12 cellular contexts compared by ENCODE assay signal in the genomic region with DNA sequence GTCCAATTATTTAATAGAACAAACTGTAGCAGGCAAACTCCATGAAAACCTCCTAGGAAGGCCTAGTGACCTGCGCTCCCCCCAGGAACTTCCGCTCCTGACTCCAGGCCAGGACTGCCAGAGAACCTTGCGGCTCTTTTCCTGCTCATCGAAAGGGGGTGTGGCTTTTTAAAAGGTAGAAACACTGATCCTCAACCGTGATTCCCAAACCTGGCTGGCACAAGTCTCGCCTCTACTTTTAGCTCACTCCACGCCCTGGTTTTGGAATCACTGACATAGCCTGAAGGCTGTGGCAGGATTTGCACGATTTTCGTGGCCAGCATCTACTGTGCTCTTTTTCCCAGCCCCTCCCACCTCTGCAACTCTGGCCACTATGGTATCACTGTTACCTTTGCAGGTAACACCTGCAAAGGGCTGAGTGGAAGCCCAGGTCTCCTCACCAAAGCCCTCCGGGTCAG. TPM values are rescaled to one million over a fixed set of nuclear protein-coding genes. Genes with fewer than 3 reads are reported as not detected.
DNase-seq lines count a peak whose midpoint lies in the region; ATAC-seq and TF ChIP-seq lines count a peak whose summit lies in the region.
"Had no signal": no experiment of that assay in that cellular context is flagged by ENCODE, and none has a peak within 500 bp of the region (broad histone marks: within the 10 kb centered on the region; RNA-seq: fewer than 3 reads in every experiment).

No MANE protein-coding gene starts in this region.

- no peaks in the 10 kb centered on the region for H3K27me3 Mint-ChIP-seq in type B pancreatic cell
- H3K27me3 Mint-ChIP-seq: activated naive CD8-positive, alpha-beta T cell treated with anti-CD3 and anti-CD28 coated beads, Interleukin-2, amount 50 U/mL, for 24 hours had no signal

- H3K9me3 Mint-ChIP-seq in type B pancreatic cell: no peaks in the 10 kb centered on the region
- H3K9me3 Mint-ChIP-seq: activated naive CD8-positive, alpha-beta T cell treated with anti-CD3 and anti-CD28 coated beads, Interleukin-2, amount 50 U/mL, for 24 hours; natural killer cell treated with Interleukin-12 subunit alpha and Interleukin-12 subunit beta and Interleukin-15 and Interleukin-18, amount 100 ng/mL, for 72 hours; T-cell had no signal

- H3K9ac ChIP-seq in mesenchymal stem cell (ENCODE audit: low read length): peak overlapping the region; percentile 96

- peak overlapping the region; percentile 75 for H3K4me3 Mint-ChIP-seq in type B pancreatic cell
- H3K4me3 Mint-ChIP-seq: activated naive CD8-positive, alpha-beta T cell treated with anti-CD3 and anti-CD28 coated beads, Interleukin-2, amount 50 U/mL, for 24 hours; natural killer cell treated with Interleukin-12 subunit alpha and Interleukin-12 subunit beta and Interleukin-15 and Interleukin-18, amount 100 ng/mL, for 72 hours; T-cell had no signal

- peaks cover 4% of the 10 kb centered on the region for H3K36me3 Mint-ChIP-seq in type B pancreatic cell
- H3K36me3 Mint-ChIP-seq: natural killer cell treated with Interleukin-12 subunit alpha and Interleukin-12 subunit beta and Interleukin-15 and Interleukin-18, amount 100 ng/mL, for 72 hours; T-cell had no signal

- H3K23ac ChIP-seq in mesenchymal stem cell (ENCODE audit: low read length in 2 of 2): peak overlapping the region in 1 of 2 experiments; percentile 20

- H3K27ac Mint-ChIP-seq in type B pancreatic cell: peak overlapping the region; percentile 98
- H3K27ac Mint-ChIP-seq: activated naive CD8-positive, alpha-beta T cell treated with anti-CD3 and anti-CD28 coated beads, Interleukin-2, amount 50 U/mL, for 24 hours; natural killer cell treated with Interleukin-12 subunit alpha and Interleukin-12 subunit beta and Interleukin-15 and Interleukin-18, amount 100 ng/mL, for 72 hours; T-cell had no signal

- H3K4me3 ChIP-seq in mesenchymal stem cell (ENCODE audit: insufficient read depth in 1 of 2, low read depth in 1 of 2, low read length in 2 of 2): no peak overlapping the region

- peaks cover under 1% of the 10 kb centered on the region for H3K79me1 ChIP-seq in mesenchymal stem cell (replicated peaks; ENCODE audit: low read length, poor library complexity, severe bottlenecking)

- H3K4me1 ChIP-seq in mesenchymal stem cell (ENCODE audit: control insufficient read depth, insufficient read depth, low read depth, low read length): peaks cover 20% of the 10 kb centered on the region

- H2AFZ ChIP-seq in mesenchymal stem cell (ENCODE audit: low read depth, low read length): peak overlapping the region; percentile 42

- no peaks in the 10 kb centered on the region for H3K27me3 ChIP-seq in mesenchymal stem cell (ENCODE audit: control insufficient read depth in 1 of 2, insufficient read depth in 1 of 2, low read length in 2 of 2)

- H3K4me2 ChIP-seq in mesenchymal stem cell (ENCODE audit: low read length, poor library complexity, severe bottlenecking): no peak overlapping the region

- DNase-seq in NCI-H2196 (lab: John Stamatoyannopoulos, UW; ENCODE audit: unreplicated experiment) (peak; percentile 6), NCI-H2196 treated with DMSO at 0.1 percent for 48 hours (lab: John Stamatoyannopoulos, UW; ENCODE audit: unreplicated experiment) (no peak), dermis blood vessel endothelial cell (peak; percentile 81), mesenchymal stem cell (no peak), type B pancreatic cell (ENCODE audit: extremely low spot score, unreplicated experiment) (no peak), H4 (ENCODE audit: low spot score) (no peak), NCI-H748 treated with DMSO at 0.1 percent for 48 hours (lab: John Stamatoyannopoulos, UW) (no peak)
- DNase-seq: activated naive CD8-positive, alpha-beta T cell treated with anti-CD3 and anti-CD28 coated beads, Interleukin-2, amount 50 U/mL, for 24 hours; substantia nigra; T-cell had no signal

- peak overlapping the region; percentile 29 for H4K8ac ChIP-seq in mesenchymal stem cell (ENCODE audit: low read length)

- peak overlapping the region; percentile 75 for H2BK5ac ChIP-seq in mesenchymal stem cell (ENCODE audit: low read depth, low read length, poor library complexity, severe bottlenecking)

- peaks cover 5 to 38% of the 10 kb centered on the region in 2 experiments for H3K36me3 ChIP-seq in mesenchymal stem cell (ENCODE audit: control insufficient read depth in 1 of 2, insufficient read depth in 2 of 2, low read depth in 1 of 2, low read length in 2 of 2)

- TF ChIP-seq CTCF in type B pancreatic cell (conservative IDR thresholded peaks at IDR 0.05): no peak

- peak overlapping the region; percentile 50 to 86 for H3K18ac ChIP-seq in mesenchymal stem cell (ENCODE audit: low read depth in 1 of 2, low read length in 2 of 2)

- whole genome bisulfite sequencing in mesenchymal stem cell: 39% methylated on average over 10 of the region's 10 CpGs

- ATAC-seq in GM18868 (IDR thresholded peaks at IDR 0.05; ENCODE audit: unreplicated experiment): no peak
- ATAC-seq: activated naive CD8-positive, alpha-beta T cell treated with anti-CD3 and anti-CD28 coated beads, Interleukin-2, amount 50 U/mL, for 24 hours; T-cell had no signal

- peak overlapping the region; percentile 97 for H2BK120ac ChIP-seq in mesenchymal stem cell (ENCODE audit: low read depth, low read length)

- peak overlapping the region; percentile 64 for H4K91ac ChIP-seq in mesenchymal stem cell (ENCODE audit: low read length)

- H2BK15ac ChIP-seq in mesenchymal stem cell (ENCODE audit: low read depth, poor library complexity, severe bottlenecking): peak overlapping the region; percentile 29

- peaks cover 79% of the 10 kb centered on the region for H3K4me1 Mint-ChIP-seq in type B pancreatic cell (ENCODE audit: unreplicated experiment)
- H3K4me1 Mint-ChIP-seq: activated naive CD8-positive, alpha-beta T cell treated with anti-CD3 and anti-CD28 coated beads, Interleukin-2, amount 50 U/mL, for 24 hours; T-cell had no signal

- peak overlapping the region in 1 of 2 experiments; percentile 9 for H3K14ac ChIP-seq in mesenchymal stem cell (ENCODE audit: low read length in 2 of 2)

- peak overlapping the region; percentile 1 to 99 for H3K4ac ChIP-seq in mesenchymal stem cell (ENCODE audit: low read depth in 1 of 2, low read length in 2 of 2)

- peak overlapping the region; percentile 100 for H3K27ac ChIP-seq in mesenchymal stem cell (ENCODE audit: low read length, poor library complexity, severe bottlenecking)

- no peaks in the 10 kb centered on the region for H3K9me3 ChIP-seq in mesenchymal stem cell (ENCODE audit: control insufficient read depth, low read length)

- H2BK12ac ChIP-seq in mesenchymal stem cell (ENCODE audit: low read length in 2 of 2): peak overlapping the region; percentile 41 to 85

- H2AK5ac ChIP-seq in mesenchymal stem cell (ENCODE audit: low read length, severe bottlenecking): peak overlapping the region; percentile 98

RNA-seq across cellular contexts. Expression of gene MYOF, which starts 43.3 kb away (rescaled TPM):
- 190 and 467 TPM in 2 replicates for total RNA-seq in dermis blood vessel endothelial cell
- 151 TPM for polyA plus RNA-seq in mesenchymal stem cell (2013, experiment 1 of 2)
- 144 TPM for polyA plus RNA-seq in mesenchymal stem cell (2013, experiment 2 of 2)
- 49.4 and 79.8 TPM in 2 replicates for total RNA-seq in type B pancreatic cell (ENCODE audit: low replicate concordance)
- 30.2 and 31.1 TPM in 2 replicates for total RNA-seq in H4 (2014; rRNA removed; shearing (Covaris generic))

RNA-seq across cellular contexts. Expression of gene CEP55, which starts 57.6 kb away (rescaled TPM):
- total RNA-seq in dermis blood vessel endothelial cell: 18.9 and 100 TPM in 2 replicates
- polyA plus RNA-seq in mesenchymal stem cell (2013, experiment 1 of 2): 8.3 TPM
- 8.3 TPM for polyA plus RNA-seq in mesenchymal stem cell (2013, experiment 2 of 2)
- 7.4 and 14.8 TPM in 2 replicates for total RNA-seq in type B pancreatic cell (ENCODE audit: low replicate concordance)
- 62.2 and 69.9 TPM in 2 replicates for total RNA-seq in H4 (2014; rRNA removed; shearing (Covaris generic))

Comparison
In these comparisons a context has a peak if more than half of its experiments do, and no peak if none do; other contexts are left out.
1. DNase-seq: peak in NCI-H2196 (single experiment) and dermis blood vessel endothelial cell (single experiment); none in NCI-H2196 treated with DMSO at 0.1 percent for 48 hours (single experiment), mesenchymal stem cell (single experiment), type B pancreatic cell (single experiment), H4 (single experiment) and NCI-H748 treated with DMSO at 0.1 percent for 48 hours (single experiment).